11 cellular contexts compared by ENCODE assay signal in genomic region chr21:43211085-43212071, GRCh38. TPM values are rescaled to one million over a fixed set of nuclear protein-coding genes. Genes with fewer than 3 reads are reported as not detected.
DNase-seq lines count a peak whose midpoint lies in the region; ATAC-seq lines count a peak whose summit lies in the region.
"Had no signal": no experiment of that assay in that cellular context is flagged by ENCODE, and none has a peak within 500 bp of the region (broad histone marks: within the 10 kb centered on the region; RNA-seq: fewer than 3 reads in every experiment).

No MANE protein-coding gene starts in this region.

- peak overlapping the region; percentile 72 for H3K27ac Mint-ChIP-seq in stimulated activated naive B cell treated with anti-CD40 and anti-IgM and Interleukin-4, amounts not matched to agents 10 μg/mL and 1 μg/mL and 100 μg/mL, for 72 hours
- H3K27ac Mint-ChIP-seq: activated B cell treated with CpG ODN at 0.5 μM for 24 hours had no signal

- DNase-seq in NCI-H748 (lab: John Stamatoyannopoulos, UW; ENCODE audit: unreplicated experiment) (peak; percentile 60), NCI-H748 treated with DMSO at 0.1 percent for 48 hours (lab: John Stamatoyannopoulos, UW) (no peak), iPS-NIHi7 (ENCODE audit: extremely low spot score) (peak; percentile 73), G401 (ENCODE audit: low spot score) (no peak), SIG-M5 treated with dmso at 0.1 percent for 504 hours (lab: John Stamatoyannopoulos, UW; ENCODE audit: unreplicated experiment) (no peak)
- peak; percentile 15 for DNase-seq in activated CD8-positive, alpha-beta memory T cell treated with anti-CD3 and anti-CD28 coated beads, Interleukin-2, amount 50 U/mL, for 4 hours
- no peak for DNase-seq in stimulated activated naive B cell treated with anti-CD40 and anti-IgM and Interleukin-4, amounts not matched to agents 10 μg/mL and 1 μg/mL and 100 μg/mL, for 72 hours
- DNase-seq: activated B cell treated with CpG ODN at 0.5 μM for 24 hours; effector memory CD8-positive, alpha-beta T cell; KG1 had no signal

- H3K4me3 Mint-ChIP-seq in stimulated activated naive B cell treated with anti-CD40 and anti-IgM and Interleukin-4, amounts not matched to agents 10 μg/mL and 1 μg/mL and 100 μg/mL, for 72 hours, result no peak overlapping the region
- H3K4me3 Mint-ChIP-seq: activated B cell treated with CpG ODN at 0.5 μM for 24 hours; effector memory CD8-positive, alpha-beta T cell had no signal

- H3K36me3 Mint-ChIP-seq in stimulated activated naive B cell treated with anti-CD40 and anti-IgM and Interleukin-4, amounts not matched to agents 10 μg/mL and 1 μg/mL and 100 μg/mL, for 72 hours, result no peaks in the 10 kb centered on the region

- H3K9me3 Mint-ChIP-seq in stimulated activated naive B cell treated with anti-CD40 and anti-IgM and Interleukin-4, amounts not matched to agents 10 μg/mL and 1 μg/mL and 100 μg/mL, for 72 hours, result no peaks in the 10 kb centered on the region
- H3K9me3 Mint-ChIP-seq: activated B cell treated with CpG ODN at 0.5 μM for 24 hours; effector memory CD8-positive, alpha-beta T cell had no signal

- no peak for ATAC-seq in stimulated activated naive B cell treated with anti-CD40 and anti-IgM and Interleukin-4, amounts not matched to agents 10 μg/mL and 1 μg/mL and 100 μg/mL, for 72 hours (replicated peaks)
- no peak for ATAC-seq in GM19395 (IDR thresholded peaks at IDR 0.05; ENCODE audit: unreplicated experiment)
- ATAC-seq: effector memory CD8-positive, alpha-beta T cell had no signal

- H3K27me3 Mint-ChIP-seq in stimulated activated naive B cell treated with anti-CD40 and anti-IgM and Interleukin-4, amounts not matched to agents 10 μg/mL and 1 μg/mL and 100 μg/mL, for 72 hours, result peaks cover 25 to 35% of the 10 kb centered on the region in 2 donors

- in situ Hi-C loops in G401 (cut with HindIII; ENCODE audit: low sequenced_read_pairs), result no loop called here

- peaks cover 0 to 2% of the 10 kb centered on the region in 2 donors for H3K4me1 Mint-ChIP-seq in stimulated activated naive B cell treated with anti-CD40 and anti-IgM and Interleukin-4, amounts not matched to agents 10 μg/mL and 1 μg/mL and 100 μg/mL, for 72 hours
- H3K4me1 Mint-ChIP-seq: activated B cell treated with CpG ODN at 0.5 μM for 24 hours had no signal

RNA-seq across cellular contexts. Expression of gene CRYAA, which starts 42.6 kb away (rescaled TPM):
- not detected in 2 replicates for total RNA-seq in G401 (2014; rRNA removed; shearing (Covaris generic))
- total RNA-seq: activated B cell treated with CpG ODN at 0.5 μM for 24 hours had no signal

Comparison
In these comparisons a context has a peak if more than half of its experiments do, and no peak if none do; other contexts are left out.
1. DNase-seq: peak in NCI-H748 (single experiment), activated CD8-positive, alpha-beta memory T cell treated with anti-CD3 and anti-CD28 coated beads, Interleukin-2, amount 50 U/mL, for 4 hours (single experiment) and iPS-NIHi7 (single experiment); none in NCI-H748 treated with DMSO at 0.1 percent for 48 hours (single experiment), stimulated activated naive B cell treated with anti-CD40 and anti-IgM and Interleukin-4, amounts not matched to agents 10 μg/mL and 1 μg/mL and 100 μg/mL, for 72 hours (single experiment), G401 (single experiment) and SIG-M5 treated with dmso at 0.1 percent for 504 hours (single experiment).